In the genomic region with DNA sequence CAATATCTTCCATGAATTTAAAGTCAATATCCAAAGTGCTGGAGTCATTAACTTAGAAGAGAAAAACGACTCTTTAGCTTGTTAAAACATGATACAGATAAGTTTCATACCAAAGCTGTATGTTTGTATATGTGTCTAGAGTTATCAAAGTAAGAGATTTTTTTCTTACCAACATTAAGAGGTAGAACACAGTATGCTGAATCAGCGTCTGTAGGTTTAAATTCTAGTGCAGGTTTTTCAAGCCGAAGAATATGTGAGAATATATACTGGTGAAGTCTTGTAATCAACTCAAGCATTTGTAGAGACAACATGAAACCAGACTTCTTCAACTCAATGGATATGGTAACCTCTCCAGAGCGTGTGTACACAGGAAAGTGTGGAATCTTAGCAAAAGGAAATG, we compare ENCODE assay signal across 29 cellular contexts.
"Had no signal": no experiment of that assay in that cellular context is flagged by ENCODE, and none has a peak within 500 bp of the region (broad histone marks: within the 10 kb centered on the region; RNA-seq: fewer than 3 reads in every experiment).

No MANE protein-coding gene starts in this region.

- H3K4me3 Mint-ChIP-seq: activated CD4-positive, alpha-beta memory T cell treated with anti-CD3 and anti-CD28 coated beads for 36 hours; activated CD4-positive, alpha-beta T cell treated with anti-CD3 and anti-CD28 coated beads for 36 hours; activated CD4-positive, alpha-beta T cell treated with anti-CD3 and anti-CD28 coated beads, Interleukin-2, amount 10 ng/mL, durations not matched to agents 24 days and 14 days; activated CD8-positive, alpha-beta memory T cell treated with anti-CD3 and anti-CD28 coated beads, Interleukin-2, amount 10 ng/mL, durations not matched to agents 7 days and 5 days; activated CD8-positive, alpha-beta T cell treated with anti-CD3 and anti-CD28 coated beads, Interleukin-2, amount 10 ng/mL, durations not matched to agents 7 days and 5 days; activated T-helper 1 cell treated with anti-CD3 and anti-CD28 coated beads, Interleukin-12 subunit alpha, Interleukin-12 subunit beta, Interleukin-2, Interleukin-4 antibody, amounts not matched to agents 30 ng/mL and 10 ng/mL and 1 ng/mL, durations not matched to agents 14 hours and 24 hours and 36 hours; effector memory CD8-positive, alpha-beta T cell had no signal

- H3K27ac Mint-ChIP-seq: activated CD4-positive, alpha-beta memory T cell treated with anti-CD3 and anti-CD28 coated beads for 36 hours; activated CD4-positive, alpha-beta T cell treated with anti-CD3 and anti-CD28 coated beads for 36 hours; activated CD4-positive, alpha-beta T cell treated with anti-CD3 and anti-CD28 coated beads, Interleukin-2, amount 10 ng/mL, durations not matched to agents 24 days and 14 days; activated CD8-positive, alpha-beta memory T cell treated with anti-CD3 and anti-CD28 coated beads, Interleukin-2, amount 10 ng/mL, durations not matched to agents 7 days and 5 days; activated CD8-positive, alpha-beta T cell treated with anti-CD3 and anti-CD28 coated beads, Interleukin-2, amount 10 ng/mL, durations not matched to agents 7 days and 5 days; activated T-helper 1 cell treated with anti-CD3 and anti-CD28 coated beads, Interleukin-12 subunit alpha, Interleukin-12 subunit beta, Interleukin-2, Interleukin-4 antibody, amounts not matched to agents 30 ng/mL and 10 ng/mL and 1 ng/mL, durations not matched to agents 14 hours and 24 hours and 36 hours; activated T-helper 2 cell treated with anti-CD3 and anti-CD28 coated beads, Interferon-gamma antibody, Interleukin-2, Interleukin-4, amounts not matched to agents 10 μg/mL and 5 μg/mL and 100 μg/mL, durations not matched to agents 14 hours and 24 hours and 36 hours had no signal

- H3K4me1 Mint-ChIP-seq: activated CD4-positive, alpha-beta T cell treated with anti-CD3 and anti-CD28 coated beads for 36 hours; activated CD4-positive, alpha-beta T cell treated with anti-CD3 and anti-CD28 coated beads, Interleukin-2, amount 10 ng/mL, durations not matched to agents 24 days and 14 days; activated CD8-positive, alpha-beta memory T cell treated with anti-CD3 and anti-CD28 coated beads, Interleukin-2, amount 10 ng/mL, durations not matched to agents 7 days and 5 days had no signal

- H3K27me3 ChIP-seq: adrenal gland, ascending aorta, esophagus muscularis mucosa, foreskin keratinocyte, gastrocnemius medialis, heart left ventricle had no signal

- DNase-seq: activated CD4-positive, alpha-beta memory T cell treated with anti-CD3 and anti-CD28 coated beads for 36 hours; activated CD4-positive, alpha-beta T cell treated with anti-CD3 and anti-CD28 coated beads for 36 hours; activated CD4-positive, alpha-beta T cell treated with anti-CD3 and anti-CD28 coated beads, Interleukin-2, amount 10 ng/mL, durations not matched to agents 24 days and 14 days; activated CD4-positive, CD25-positive, alpha-beta regulatory T cell; activated CD4-positive, CD25-positive, alpha-beta regulatory T cell treated with anti-CD3 and anti-CD28 coated beads, Interleukin-2, amount 50 U/mL, for 72 hours; activated CD8-positive, alpha-beta memory T cell treated with anti-CD3 and anti-CD28 coated beads, Interleukin-2, amount 10 ng/mL, durations not matched to agents 7 days and 5 days; activated CD8-positive, alpha-beta memory T cell treated with anti-CD3 and anti-CD28 coated beads, Interleukin-2, amount 50 U/mL, for 4 hours; activated CD8-positive, alpha-beta T cell treated with anti-CD3 and anti-CD28 coated beads, Interleukin-2, amount 10 ng/mL, durations not matched to agents 7 days and 5 days; activated effector memory CD4-positive, alpha-beta T cell treated with anti-CD3 and anti-CD28 coated beads, Interleukin-2, amount 50 U/mL, for 16 hours; activated naive CD4-positive, alpha-beta T cell treated with anti-CD3 and anti-CD28 coated beads, Interleukin-2, amount 50 U/mL, for 16 hours; activated T-cell treated with anti-CD3 and anti-CD28 coated beads, Interleukin-2, amount 50 U/mL, for 1 hour; activated T-cell treated with anti-CD3 and anti-CD28 coated beads, Interleukin-2, amount 50 U/mL, for 48 hours; adrenal gland; caudate nucleus; cortex of kidney; dermis blood vessel endothelial cell; effector CD4-positive, alpha-beta T cell; effector memory CD8-positive, alpha-beta T cell; erythroblast; gastrocnemius medialis; glutamatergic neuron; heart left ventricle; T-helper 2 cell had no signal

- H3K4me1 ChIP-seq: adrenal gland, ascending aorta, foreskin keratinocyte, gastrocnemius medialis had no signal

- ATAC-seq: activated CD4-positive, alpha-beta T cell treated with anti-CD3 and anti-CD28 coated beads for 36 hours; activated CD8-positive, alpha-beta memory T cell treated with anti-CD3 and anti-CD28 coated beads, Interleukin-2, amount 10 ng/mL, durations not matched to agents 7 days and 5 days; activated CD8-positive, alpha-beta T cell treated with anti-CD3 and anti-CD28 coated beads, Interleukin-2, amount 10 ng/mL, durations not matched to agents 7 days and 5 days; effector memory CD8-positive, alpha-beta T cell; gastrocnemius medialis; heart left ventricle had no signal

- FAIRE-seq: colon had no signal

- H3K9me3 ChIP-seq: adrenal gland, ascending aorta, esophagus muscularis mucosa, gastrocnemius medialis, heart left ventricle had no signal

- H3K4me3 ChIP-seq: adrenal gland, ascending aorta, esophagus muscularis mucosa, gastrocnemius medialis, heart left ventricle had no signal

- H3K27me3 Mint-ChIP-seq: activated CD4-positive, alpha-beta memory T cell treated with anti-CD3 and anti-CD28 coated beads for 36 hours; activated CD4-positive, alpha-beta T cell treated with anti-CD3 and anti-CD28 coated beads for 36 hours; activated CD4-positive, alpha-beta T cell treated with anti-CD3 and anti-CD28 coated beads, Interleukin-2, amount 10 ng/mL, durations not matched to agents 24 days and 14 days; activated CD8-positive, alpha-beta memory T cell treated with anti-CD3 and anti-CD28 coated beads, Interleukin-2, amount 10 ng/mL, durations not matched to agents 7 days and 5 days; effector memory CD8-positive, alpha-beta T cell had no signal

- H3K27ac ChIP-seq: adrenal gland, ascending aorta, esophagus muscularis mucosa, foreskin keratinocyte, gastrocnemius medialis, heart left ventricle had no signal

- H3K9me3 Mint-ChIP-seq: activated CD4-positive, alpha-beta memory T cell treated with anti-CD3 and anti-CD28 coated beads for 36 hours; activated CD4-positive, alpha-beta T cell treated with anti-CD3 and anti-CD28 coated beads, Interleukin-2, amount 10 ng/mL, durations not matched to agents 24 days and 14 days; activated T-helper 1 cell treated with anti-CD3 and anti-CD28 coated beads, Interleukin-12 subunit alpha, Interleukin-12 subunit beta, Interleukin-2, Interleukin-4 antibody, amounts not matched to agents 30 ng/mL and 10 ng/mL and 1 ng/mL, durations not matched to agents 14 hours and 24 hours and 36 hours; activated T-helper 2 cell treated with anti-CD3 and anti-CD28 coated beads, Interferon-gamma antibody, Interleukin-2, Interleukin-4, amounts not matched to agents 10 μg/mL and 5 μg/mL and 100 μg/mL, durations not matched to agents 14 hours and 24 hours and 36 hours; effector memory CD8-positive, alpha-beta T cell had no signal
